In the genomic region with DNA sequence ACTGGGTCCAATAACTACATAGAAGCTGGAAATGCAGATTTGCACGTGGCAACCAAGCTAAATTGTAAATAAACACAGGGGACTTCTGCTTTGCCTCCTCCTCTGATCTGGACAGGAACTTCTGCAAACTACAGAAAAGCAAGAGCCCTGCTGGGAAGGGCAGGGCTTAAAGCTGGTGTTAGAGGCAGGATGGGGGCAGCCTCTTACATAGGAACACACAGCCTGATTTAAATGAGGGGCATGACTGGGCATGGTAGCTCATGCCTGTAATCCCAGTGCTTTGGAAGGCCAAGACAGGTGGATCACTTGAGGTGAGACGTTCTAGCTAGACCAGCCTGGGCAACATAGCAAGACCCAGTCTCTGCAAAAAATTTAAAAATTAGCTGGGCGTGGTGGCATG, we compare ENCODE assay signal across 18 cellular contexts. TPM values are rescaled to one million over a fixed set of nuclear protein-coding genes. Genes with fewer than 3 reads are reported as not detected.
A peak's percentile ranks its signal among the peaks of the same experiment; 100 is the strongest.
DNase-seq lines count a peak whose midpoint lies in the region; ATAC-seq, FAIRE-seq and TF ChIP-seq lines count a peak whose summit lies in the region.
"Had no signal": no experiment of that assay in that cellular context is flagged by ENCODE, and none has a peak within 500 bp of the region (broad histone marks: within the 10 kb centered on the region; RNA-seq: fewer than 3 reads in every experiment).

No MANE protein-coding gene starts in this region.

- H4K91ac ChIP-seq in neuronal stem cell (ENCODE audit: low read depth, low read length, poor library complexity) = no peak overlapping the region

- H3K27me3 Mint-ChIP-seq in brain = peaks cover 2% of the 10 kb centered on the region

- ATAC-seq in HG03439 (IDR thresholded peaks at IDR 0.05; ENCODE audit: unreplicated experiment) = no peak
- ATAC-seq in GM18519 (IDR thresholded peaks at IDR 0.05; ENCODE audit: low FRiP score, unreplicated experiment) = no peak
- ATAC-seq: heart right ventricle had no signal

- H2BK5ac ChIP-seq in neuronal stem cell (ENCODE audit: low read length) = no peak overlapping the region

- H3K36me3 ChIP-seq in neuronal stem cell (replicated peaks in 1 of 2; ENCODE audit: control insufficient read depth in 2 of 2, insufficient read depth in 2 of 2, low read length in 2 of 2) = peaks cover 2 to 29% of the 10 kb centered on the region in 2 donors
- H3K36me3 ChIP-seq: HAP-1, stomach had no signal

- no peak overlapping the region for H2BK12ac ChIP-seq in neuronal stem cell (ENCODE audit: low read length)

- H2BK120ac ChIP-seq in neuronal stem cell (ENCODE audit: low read depth, low read length) = no peak overlapping the region

- H3K27ac Mint-ChIP-seq in brain = peak overlapping the region in 3 of 5 experiments; percentile 28 to 54 (median 49)
- H3K27ac Mint-ChIP-seq: activated naive CD8-positive, alpha-beta T cell treated with anti-CD3 and anti-CD28 coated beads, Interleukin-2, amount 10 ng/mL, durations not matched to agents 7 days and 5 days; type B pancreatic cell had no signal

- H3K9me3 ChIP-seq in neuronal stem cell (replicated peaks in 1 of 2; ENCODE audit: control insufficient read depth in 2 of 2, insufficient read depth in 1 of 2, low read depth in 1 of 2, low read length in 2 of 2) = no peaks in the 10 kb centered on the region
- H3K9me3 ChIP-seq: HAP-1, heart right ventricle, stomach had no signal

- no peak overlapping the region for H3K4ac ChIP-seq in neuronal stem cell (ENCODE audit: low read length)

- H2AK5ac ChIP-seq in neuronal stem cell (ENCODE audit: low read depth, low read length) = no peak overlapping the region

- TF ChIP-seq CTCF in brain (conservative IDR thresholded peaks at IDR 0.05) = no peak
- TF ChIP-seq CTCF in GM20000 (IDR thresholded peaks at IDR 0.05; ENCODE audit: extremely low read depth, missing control alignments) = no peak

- peaks cover 2 to 5% of the 10 kb centered on the region in 2 donors for H3K4me1 ChIP-seq in neuronal stem cell (ENCODE audit: control insufficient read depth in 2 of 2, insufficient read depth in 1 of 2, low read depth in 1 of 2, low read length in 2 of 2)
- H3K4me1 ChIP-seq: HAP-1 had no signal

- peaks cover 11% of the 10 kb centered on the region for H3K36me3 Mint-ChIP-seq in brain
- H3K36me3 Mint-ChIP-seq: activated naive CD8-positive, alpha-beta T cell treated with anti-CD3 and anti-CD28 coated beads, Interleukin-2, amount 10 ng/mL, durations not matched to agents 7 days and 5 days; type B pancreatic cell had no signal

- peaks cover 2% of the 10 kb centered on the region for H3K79me1 ChIP-seq in neuronal stem cell (ENCODE audit: low read depth, low read length)

- no CpG with 5 or more reads among the region's 3 CpGs for WGBS in neuronal stem cell (ENCODE audit: extremely low coverage in 2 of 2, insufficient read length in 2 of 2, insufficient replicate concordance in 1 of 2), 2 donors

- H3K9ac ChIP-seq in neuronal stem cell (ENCODE audit: low read depth, low read length, poor library complexity) = peak overlapping the region; percentile 27

- H3K4me2 ChIP-seq in neuronal stem cell (ENCODE audit: insufficient read depth, low read length, poor library complexity, severe bottlenecking) = no peak overlapping the region

- H3K4me1 Mint-ChIP-seq in brain = peaks cover 26% of the 10 kb centered on the region

- H3K4me3 Mint-ChIP-seq in brain = no peak overlapping the region
- H3K4me3 Mint-ChIP-seq: activated naive CD8-positive, alpha-beta T cell treated with anti-CD3 and anti-CD28 coated beads, Interleukin-2, amount 10 ng/mL, durations not matched to agents 7 days and 5 days; type B pancreatic cell had no signal

- H3K9me3 Mint-ChIP-seq in brain = no peaks in the 10 kb centered on the region
- H3K9me3 Mint-ChIP-seq: activated naive CD8-positive, alpha-beta T cell treated with anti-CD3 and anti-CD28 coated beads, Interleukin-2, amount 10 ng/mL, durations not matched to agents 7 days and 5 days; type B pancreatic cell had no signal

- H3K4me3 ChIP-seq in neuronal stem cell (ENCODE audit: low read length in 2 of 2) = no peak overlapping the region
- H3K4me3 ChIP-seq: HAP-1, heart right ventricle, stomach had no signal

- FAIRE-seq in GM12892 (lab: Jason Lieb, UNC) = peak; percentile 5
- FAIRE-seq: colon, TTC549 had no signal

- no peak for DNase-seq in GM12892 (ENCODE audit: insufficient read length)
- DNase-seq in NOMO-1 (lab: John Stamatoyannopoulos, UW; ENCODE audit: unreplicated experiment in 2 of 2) = peak; percentile 34 to 56
- DNase-seq in neuronal stem cell (ENCODE audit: low spot score) = no peak
- DNase-seq in GM20000 (ENCODE audit: low spot score) = no peak
- DNase-seq in NCI-H1417 treated with DMSO at 0.1 percent for 48 hours (lab: John Stamatoyannopoulos, UW) = no peak
- DNase-seq: activated CD4-positive, alpha-beta T cell treated with anti-CD3 and anti-CD28 coated beads for 48 hours; activated naive CD8-positive, alpha-beta T cell treated with anti-CD3 and anti-CD28 coated beads, Interleukin-2, amount 10 ng/mL, durations not matched to agents 7 days and 5 days; heart right ventricle; NCI-H1694; stimulated activated CD4-positive, alpha-beta T cell treated with anti-CD3 and anti-CD28 coated beads, Interleukin-4, amount 100 ng/mL, for 4 hours; stomach had no signal

- no peak overlapping the region for H2AFZ ChIP-seq in neuronal stem cell (ENCODE audit: low read length)

- no peaks in the 10 kb centered on the region for H3K27me3 ChIP-seq in neuronal stem cell (ENCODE audit: control insufficient read depth in 3 of 3, insufficient read depth in 3 of 3, low read depth in 1 of 3, low read length in 3 of 3)
- H3K27me3 ChIP-seq: heart right ventricle had no signal

- no peak overlapping the region for H3K14ac ChIP-seq in neuronal stem cell (ENCODE audit: low read length)

- H3K18ac ChIP-seq in neuronal stem cell (ENCODE audit: low read length) = no peak overlapping the region

- H3K27ac ChIP-seq in neuronal stem cell (replicated peaks; ENCODE audit: low read length) = no peak overlapping the region
- H3K27ac ChIP-seq: heart right ventricle, stomach had no signal

- no peak overlapping the region for H3K23ac ChIP-seq in neuronal stem cell (ENCODE audit: low read depth, low read length, poor library complexity)

- H4K8ac ChIP-seq in neuronal stem cell (ENCODE audit: low read depth, low read length) = no peak overlapping the region

- TF ChIP-seq POLR2A in GM12892 (IDR thresholded peaks at IDR 0.05; ENCODE audit: low read depth, low read length) = no peak

- no peak overlapping the region for H2BK15ac ChIP-seq in neuronal stem cell (ENCODE audit: low read length)

RNA-seq across cellular contexts. Expression of a gene that starts 46.7 kb away (rescaled TPM):
- 427 TPM for polyA plus RNA-seq in GM12892 (2012; ENCODE audit: missing spikeins)
- polyA plus RNA-seq in brain (ENCODE audit: insufficient read depth, low read depth, low replicate concordance) = 199 TPM
- 316 TPM for polyA plus RNA-seq in neuronal stem cell (2013, experiment 1 of 2)
- 325 TPM for polyA plus RNA-seq in neuronal stem cell (2013, experiment 2 of 2)

RNA-seq across cellular contexts. Expression of a gene that starts 47.1 kb away (rescaled TPM):
- 32.3 TPM for polyA plus RNA-seq in GM12892 (2012; ENCODE audit: missing spikeins)
- polyA plus RNA-seq in brain (ENCODE audit: insufficient read depth, low read depth, low replicate concordance) = 42.0 TPM
- polyA plus RNA-seq in neuronal stem cell (2013, experiment 1 of 2) = 28.3 TPM
- polyA plus RNA-seq in neuronal stem cell (2013, experiment 2 of 2) = 27.9 TPM

Comparison
In these comparisons a context has a peak if more than half of its experiments do, and no peak if none do; other contexts are left out.
1. DNase-seq: peak in NOMO-1 (2 of 2); none in GM12892 (single experiment), neuronal stem cell (single experiment), GM20000 (single experiment) and NCI-H1417 treated with DMSO at 0.1 percent for 48 hours (single experiment).